In the genomic region with DNA sequence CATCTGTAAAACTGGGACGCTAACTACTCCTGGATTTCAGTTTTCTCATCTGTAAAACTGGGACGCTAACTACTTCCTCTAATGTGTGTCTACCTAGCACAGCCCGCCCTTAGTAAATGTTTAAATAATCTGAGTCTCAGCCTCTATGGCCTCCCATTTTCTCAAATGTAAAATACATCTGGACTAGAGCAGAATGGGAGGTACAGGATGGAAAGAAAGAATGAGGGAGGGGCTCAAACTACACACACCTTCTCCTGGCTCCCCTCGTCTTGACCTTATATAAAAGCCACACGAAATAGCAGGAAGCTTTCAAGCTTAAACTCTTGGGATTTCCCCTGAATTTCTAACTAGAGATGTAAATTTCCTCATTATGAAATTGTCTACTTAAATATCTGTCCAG, we compare ENCODE assay signal across 24 cellular contexts.
"Had no signal": no experiment of that assay in that cellular context is flagged by ENCODE, and none has a peak within 500 bp of the region (broad histone marks: within the 10 kb centered on the region; RNA-seq: fewer than 3 reads in every experiment).

No MANE protein-coding gene starts in this region.

- H3K4me3 Mint-ChIP-seq: activated CD4-positive, alpha-beta memory T cell treated with anti-CD3 and anti-CD28 coated beads, Interleukin-2, amount 10 ng/mL, durations not matched to agents 7 days and 5 days; activated CD4-positive, alpha-beta T cell treated with anti-CD3 and anti-CD28 coated beads, Interleukin-2, amount 10 ng/mL, durations not matched to agents 24 days and 14 days; activated CD8-positive, alpha-beta memory T cell treated with anti-CD3 and anti-CD28 coated beads, Interleukin-2, amount 10 ng/mL, durations not matched to agents 7 days and 5 days; activated naive CD4-positive, alpha-beta T cell treated with anti-CD3 and anti-CD28 coated beads, Interleukin-2, amount 50 U/mL, for 24 hours; brain; effector memory CD8-positive, alpha-beta T cell; naive thymus-derived CD8-positive, alpha-beta T cell; neural progenitor cell had no signal

- ATAC-seq: activated CD8-positive, alpha-beta memory T cell treated with anti-CD3 and anti-CD28 coated beads, Interleukin-2, amount 10 ng/mL, durations not matched to agents 7 days and 5 days; effector memory CD8-positive, alpha-beta T cell; naive thymus-derived CD8-positive, alpha-beta T cell; stimulated activated naive CD8-positive, alpha-beta T cell treated with anti-CD3 and anti-CD28 coated beads, Interleukin-15, Interleukin-2, amounts not matched to agents 100 U/mL and 50 U/mL, for 24 hours had no signal

- H3K36me3 Mint-ChIP-seq: activated CD8-positive, alpha-beta memory T cell treated with anti-CD3 and anti-CD28 coated beads, Interleukin-2, amount 10 ng/mL, durations not matched to agents 7 days and 5 days; activated naive CD4-positive, alpha-beta T cell treated with anti-CD3 and anti-CD28 coated beads, Interleukin-2, amount 50 U/mL, for 24 hours; brain; naive thymus-derived CD8-positive, alpha-beta T cell had no signal

- H3K4me1 Mint-ChIP-seq: activated CD4-positive, alpha-beta memory T cell treated with anti-CD3 and anti-CD28 coated beads, Interleukin-2, amount 10 ng/mL, durations not matched to agents 7 days and 5 days; activated CD4-positive, alpha-beta T cell treated with anti-CD3 and anti-CD28 coated beads, Interleukin-2, amount 10 ng/mL, durations not matched to agents 24 days and 14 days; activated CD8-positive, alpha-beta memory T cell treated with anti-CD3 and anti-CD28 coated beads, Interleukin-2, amount 10 ng/mL, durations not matched to agents 7 days and 5 days; activated naive CD4-positive, alpha-beta T cell treated with anti-CD3 and anti-CD28 coated beads, Interleukin-2, amount 50 U/mL, for 24 hours; brain; naive thymus-derived CD8-positive, alpha-beta T cell; neural progenitor cell had no signal

- H3K36me3 ChIP-seq: esophagus muscularis mucosa, neural progenitor cell, spleen, tibial artery had no signal

- FAIRE-seq: endothelial cell of umbilical vein, frontal cortex, urothelium cell line had no signal

- H3K4me1 ChIP-seq: esophagus muscularis mucosa, neural progenitor cell, spleen, tibial artery had no signal

- H3K27ac ChIP-seq: esophagus muscularis mucosa, neural progenitor cell, spleen, tibial artery had no signal

- DNase-seq: activated CD4-positive, alpha-beta memory T cell treated with anti-CD3 and anti-CD28 coated beads, Interleukin-2, amount 10 ng/mL, durations not matched to agents 7 days and 5 days; activated CD4-positive, alpha-beta T cell treated with anti-CD3 and anti-CD28 coated beads, Interleukin-2, amount 10 ng/mL, durations not matched to agents 24 days and 14 days; activated CD8-positive, alpha-beta memory T cell treated with anti-CD3 and anti-CD28 coated beads, Interleukin-2, amount 10 ng/mL, durations not matched to agents 7 days and 5 days; activated gamma-delta T cell treated with Interleukin-2 at 50 U/mL for 16 hours; activated T-cell treated with anti-CD3 and anti-CD28 coated beads for 4 hours; anterior cingulate cortex; caudate nucleus; effector memory CD8-positive, alpha-beta T cell; hypothalamus; mesenchymal stem cell; naive thymus-derived CD8-positive, alpha-beta T cell; retina; spleen; stimulated activated CD4-positive, alpha-beta T cell treated with anti-CD3 and anti-CD28 coated beads, Interleukin-4, amount 100 ng/mL, for 1 hour; stimulated activated naive CD8-positive, alpha-beta T cell treated with anti-CD3 and anti-CD28 coated beads, Interleukin-15, Interleukin-2, amounts not matched to agents 100 U/mL and 50 U/mL, for 24 hours; T1000; tibial artery had no signal

- H3K4me3 ChIP-seq: esophagus muscularis mucosa, neural progenitor cell, spleen, tibial artery had no signal

- H3K9me3 Mint-ChIP-seq: activated CD4-positive, alpha-beta memory T cell treated with anti-CD3 and anti-CD28 coated beads, Interleukin-2, amount 10 ng/mL, durations not matched to agents 7 days and 5 days; activated CD4-positive, alpha-beta T cell treated with anti-CD3 and anti-CD28 coated beads, Interleukin-2, amount 10 ng/mL, durations not matched to agents 24 days and 14 days; activated naive CD4-positive, alpha-beta T cell treated with anti-CD3 and anti-CD28 coated beads, Interleukin-2, amount 50 U/mL, for 24 hours had no signal

- H3K9me3 ChIP-seq: esophagus muscularis mucosa, tibial artery had no signal

- H3K27ac Mint-ChIP-seq: activated CD4-positive, alpha-beta memory T cell treated with anti-CD3 and anti-CD28 coated beads, Interleukin-2, amount 10 ng/mL, durations not matched to agents 7 days and 5 days; activated CD4-positive, alpha-beta T cell treated with anti-CD3 and anti-CD28 coated beads, Interleukin-2, amount 10 ng/mL, durations not matched to agents 24 days and 14 days; activated CD8-positive, alpha-beta memory T cell treated with anti-CD3 and anti-CD28 coated beads, Interleukin-2, amount 10 ng/mL, durations not matched to agents 7 days and 5 days; activated naive CD4-positive, alpha-beta T cell treated with anti-CD3 and anti-CD28 coated beads, Interleukin-2, amount 50 U/mL, for 24 hours; brain; effector memory CD8-positive, alpha-beta T cell; neural progenitor cell had no signal

- H3K27me3 ChIP-seq: esophagus muscularis mucosa, neural progenitor cell, tibial artery had no signal
